8 cellular contexts compared by ENCODE assay signal in the genomic region with DNA sequence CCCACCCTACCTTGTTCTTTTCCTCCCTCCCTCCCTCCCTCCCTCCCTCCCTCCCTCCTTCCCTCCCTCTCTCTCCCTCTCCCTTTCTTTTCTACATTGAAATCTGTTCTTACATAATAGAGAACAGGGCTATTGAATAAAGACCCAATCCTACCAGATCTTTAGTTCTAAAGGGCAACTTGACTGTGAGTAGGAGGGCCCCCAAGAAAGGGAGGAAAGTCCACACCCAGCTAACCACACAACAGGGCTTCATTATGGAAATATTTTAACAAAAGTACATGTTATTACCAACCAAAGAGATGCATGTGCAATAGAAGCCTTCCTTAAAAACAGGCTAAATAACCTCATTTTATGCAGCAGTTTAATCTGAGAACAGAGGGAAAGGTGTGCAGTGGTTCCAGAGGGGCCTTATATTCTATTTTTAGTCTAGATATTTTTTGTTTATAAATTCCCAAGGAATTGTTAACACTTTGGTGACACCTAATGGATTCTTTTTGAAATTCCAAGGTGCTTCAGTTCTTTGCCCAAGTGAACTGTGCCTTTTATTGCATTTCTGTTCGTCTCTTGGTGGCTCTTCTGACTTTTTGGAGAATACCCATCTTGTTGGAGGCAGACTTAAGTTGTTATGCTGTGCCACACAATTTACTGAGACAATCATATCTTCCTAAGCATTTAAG.
DNase-seq lines count a peak whose midpoint lies in the region; ATAC-seq and TF ChIP-seq lines count a peak whose summit lies in the region.

No MANE protein-coding gene starts in this region.

- intact Hi-C loops in Panc1 (cut with micrococcal nuclease; ENCODE audit: unreplicated experiment) (loop anchor here (1.0 to 5.0 kb wide), 2 partner anchors 84 to 147 kb away; a partner anchor contains a TSS), gastrocnemius medialis (cut with DNase I; ENCODE audit: low total_unique reads) (no loop called here)

- H3K4me1 Mint-ChIP-seq in activated naive CD8-positive, alpha-beta T cell (ENCODE audit: low read depth): peaks cover 77% of the 10 kb centered on the region
- peaks cover 67% of the 10 kb centered on the region for H3K4me1 Mint-ChIP-seq in activated naive CD8-positive, alpha-beta T cell treated with anti-CD3 and anti-CD28 coated beads for 36 hours

- H3K36me3 ChIP-seq in Panc1 (ENCODE audit: control insufficient read depth, insufficient read depth, low read length): peaks cover 9% of the 10 kb centered on the region
- no peaks in the 10 kb centered on the region for H3K36me3 ChIP-seq in gastrocnemius medialis

- H3K36me3 Mint-ChIP-seq in activated naive CD8-positive, alpha-beta T cell: peaks cover 25% of the 10 kb centered on the region
- peaks cover 38% of the 10 kb centered on the region for H3K36me3 Mint-ChIP-seq in activated naive CD8-positive, alpha-beta T cell treated with anti-CD3 and anti-CD28 coated beads for 36 hours

- CTCF ChIA-PET in Panc1 (lab: Charles Lee): interaction anchor here (0.6 to 4.6 kb wide), 3 partner anchors 87 to 246 kb away, joined by 7 to 24 read pairs (median 15); no protein-coding TSS in a partner anchor

- peak overlapping the region; percentile 83 for H3K27ac Mint-ChIP-seq in activated naive CD8-positive, alpha-beta T cell
- no peak overlapping the region for H3K27ac Mint-ChIP-seq in activated naive CD8-positive, alpha-beta T cell treated with anti-CD3 and anti-CD28 coated beads for 36 hours

- no peak overlapping the region for H3K4me3 Mint-ChIP-seq in activated naive CD8-positive, alpha-beta T cell
- H3K4me3 Mint-ChIP-seq in activated naive CD8-positive, alpha-beta T cell treated with anti-CD3 and anti-CD28 coated beads for 36 hours: no peak overlapping the region

- H3K4me1 ChIP-seq in Panc1 (ENCODE audit: control insufficient read depth, insufficient read depth, low read length) (peaks cover 32% of the 10 kb centered on the region), gastrocnemius medialis (peaks cover 4 to 10% of the 10 kb centered on the region in 2 donors)

- no peaks in the 10 kb centered on the region for H3K27me3 Mint-ChIP-seq in activated naive CD8-positive, alpha-beta T cell
- no peaks in the 10 kb centered on the region for H3K27me3 Mint-ChIP-seq in activated naive CD8-positive, alpha-beta T cell treated with anti-CD3 and anti-CD28 coated beads for 36 hours

- H3K9me3 Mint-ChIP-seq in activated naive CD8-positive, alpha-beta T cell (ENCODE audit: low read depth): no peaks in the 10 kb centered on the region
- H3K9me3 Mint-ChIP-seq in activated naive CD8-positive, alpha-beta T cell treated with anti-CD3 and anti-CD28 coated beads for 36 hours: no peaks in the 10 kb centered on the region

- POLR2A ChIA-PET in Panc1 (lab: Charles Lee): interaction anchor here (0.6 kb wide), 1 partner anchor 71 kb away, joined by 4 read pairs; no protein-coding TSS in a partner anchor

- in situ Hi-C loops in Panc1 (cut with HindIII; ENCODE audit: low pct_unique_long_range_greater_than_20kb, low sequenced_read_pairs): no loop called here
- in situ Hi-C loops in gastrocnemius medialis (cut with MboI; ENCODE audit: low sequenced_read_pairs in 4 of 4): no loop called here

- no peak for DNase-seq in activated naive CD8-positive, alpha-beta T cell treated with anti-CD3 and anti-CD28 coated beads for 36 hours
- DNase-seq in Panc1 (ENCODE audit: low read depth, low spot score) (no peak), fibroblast of mammary gland (ENCODE audit: low read depth) (peak; percentile 45), gastrocnemius medialis (no peak), GM10266 (ENCODE audit: extremely low spot score) (no peak)
- DNase-seq in activated CD8-positive, alpha-beta memory T cell treated with anti-CD3 and anti-CD28 coated beads, Interleukin-2, amount 50 U/mL, for 4 hours: no peak
- no peak for DNase-seq in stimulated activated CD4-positive, alpha-beta T cell treated with anti-CD3 and anti-CD28 coated beads, Interleukin-4, amount 100 ng/mL, for 4 hours

- no TSS peak for BruUV-seq in Panc1 (replicated peaks; lab: Mats Ljungman, UMichigan)

- no peak for TF ChIP-seq POLR2A in gastrocnemius medialis (IDR thresholded peaks at IDR 0.05)

- no peaks in the 10 kb centered on the region for H3K27me3 ChIP-seq in Panc1 (ENCODE audit: control insufficient read depth, insufficient read depth, low read length)
- no peaks in the 10 kb centered on the region for H3K27me3 ChIP-seq in gastrocnemius medialis

- no peak overlapping the region for H3K4me3 ChIP-seq in Panc1 (ENCODE audit: low read depth in 2 of 2, low read length in 2 of 2)
- H3K4me3 ChIP-seq in fibroblast of mammary gland (ENCODE audit: control insufficient read depth, low read depth, low read length): no peak overlapping the region
- no peak overlapping the region for H3K4me3 ChIP-seq in gastrocnemius medialis

- ATAC-seq in Panc1: 0 out of 2 replicates have a peak, but pooled peaks have one; percentile 31
- ATAC-seq in gastrocnemius medialis: no peak

- peak overlapping the region; percentile 46; the same call in 1 of the 2 replicates for H3K27ac ChIP-seq in Panc1 (ENCODE audit: low read length)
- H3K27ac ChIP-seq in gastrocnemius medialis: no peak overlapping the region

- H3K9me3 ChIP-seq in Panc1 (ENCODE audit: control insufficient read depth, insufficient read depth, low read depth, low read length) (no peaks in the 10 kb centered on the region), gastrocnemius medialis (no peaks in the 10 kb centered on the region)

- TF ChIP-seq CTCF in Panc1 (IDR thresholded peaks at IDR 0.05) (peak; percentile 47; the same call in 1 of the 2 replicates), fibroblast of mammary gland (conservative IDR thresholded peaks at IDR 0.05; ENCODE audit: control insufficient read depth, insufficient read depth, low read depth, low read length) (peak; percentile 30), gastrocnemius medialis (IDR thresholded peaks at IDR 0.05 in 4 of 5, conservative IDR thresholded peaks at IDR 0.05 in 1 of 5) (peak in 3 of 5 experiments; percentile 10 to 36 (median 12)), GM10266 (IDR thresholded peaks at IDR 0.05; ENCODE audit: control insufficient read depth, insufficient read depth, low read depth, missing control alignments) (no peak)
